Comparison of ENCODE assay signal across 1 cellular context in the genomic region with DNA sequence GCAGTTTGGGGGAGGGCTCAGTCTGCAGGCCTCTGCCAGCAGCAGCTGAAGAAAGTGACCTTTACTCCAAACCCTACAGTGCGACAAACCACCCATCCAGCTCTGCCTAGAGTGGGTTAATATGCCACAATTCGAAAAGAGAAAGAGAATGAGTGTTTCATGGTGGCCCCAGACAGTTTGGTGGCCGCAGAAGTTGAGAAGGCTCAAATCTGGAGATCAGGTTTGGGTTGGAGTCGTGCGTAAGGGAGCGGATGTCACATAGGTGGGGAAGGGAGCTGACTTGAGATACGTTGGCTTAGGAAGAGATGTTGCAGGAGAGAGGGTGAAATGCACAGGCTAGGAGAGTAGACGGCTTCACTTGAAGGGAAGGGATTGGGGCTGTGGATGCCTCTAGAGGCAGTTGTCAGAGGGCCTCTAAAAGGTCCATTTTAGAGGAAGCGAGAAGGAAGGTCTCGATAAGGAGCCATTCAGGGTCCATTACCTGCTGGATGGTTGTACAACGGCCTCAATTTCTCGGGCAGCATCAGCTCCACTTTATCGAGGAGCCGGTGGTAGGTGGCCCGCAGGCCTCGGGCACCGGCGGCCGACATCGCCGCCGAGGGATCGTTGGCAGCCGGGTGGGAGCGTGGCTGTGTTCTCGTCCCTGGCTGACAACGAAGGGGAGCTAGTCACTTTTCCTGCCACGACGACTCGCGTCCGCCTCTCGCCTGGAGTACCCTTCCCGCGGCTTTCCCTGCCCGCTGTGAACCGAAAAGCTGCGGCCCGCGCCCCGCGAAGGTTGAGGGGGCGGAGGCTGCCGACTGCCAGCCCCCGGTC.
A peak's percentile ranks its signal among the peaks of the same experiment; 100 is the strongest.
TF ChIP-seq lines count a peak whose summit lies in the region.

No MANE protein-coding gene starts in this region.

TF ChIP-seq in HCT116, 20 proteins besides CTCF, POLR2A, EP300 and RAD21 (continued from another document):
- TF ChIP-seq EZH2phosphoT487 (IDR thresholded peaks at IDR 0.05; ENCODE audit: borderline replicate concordance) (no peak), SRF (IDR thresholded peaks at IDR 0.05; ENCODE audit: low read depth) (no peak), ELF1 (IDR thresholded peaks at IDR 0.05; ENCODE audit: borderline replicate concordance, low read depth) (no peak), SP1 (IDR thresholded peaks at IDR 0.05; ENCODE audit: low read depth) (no peak), TCF7L2 (IDR thresholded peaks at IDR 0.05; ENCODE audit: borderline replicate concordance, extremely low read depth, insufficient read depth, insufficient read length) (no peak), SIN3A (IDR thresholded peaks at IDR 0.05; ENCODE audit: low read depth) (peak; percentile 81; the same call in 1 of the 2 replicates), JUND (IDR thresholded peaks at IDR 0.05) (no peak), EZH2 (IDR thresholded peaks at IDR 0.05) (no peak), CBX3 (IDR thresholded peaks at IDR 0.05; ENCODE audit: low read depth) (no peak), ZFX (IDR thresholded peaks at IDR 0.05) (0 out of 2 replicates have a peak, but pooled peaks have one; percentile 7), CEBPB (IDR thresholded peaks at IDR 0.05; ENCODE audit: low read depth) (no peak), YY1 (IDR thresholded peaks at IDR 0.05; ENCODE audit: extremely low read depth, insufficient replicate concordance, low read depth, low read length) (no peak), POLR2AphosphoS5 (IDR thresholded peaks at IDR 0.05; ENCODE audit: low read depth, low read length) (peak; percentile 71; the same call in 1 of the 2 replicates)
- TF ChIP-seq, protein P1, sequence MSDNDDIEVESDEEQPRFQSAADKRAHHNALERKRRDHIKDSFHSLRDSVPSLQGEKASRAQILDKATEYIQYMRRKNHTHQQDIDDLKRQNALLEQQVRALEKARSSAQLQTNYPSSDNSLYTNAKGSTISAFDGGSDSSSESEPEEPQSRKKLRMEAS (IDR thresholded peaks at IDR 0.05): no peak; the same call in 1 of the 2 replicates
- TF ChIP-seq, protein P2, sequence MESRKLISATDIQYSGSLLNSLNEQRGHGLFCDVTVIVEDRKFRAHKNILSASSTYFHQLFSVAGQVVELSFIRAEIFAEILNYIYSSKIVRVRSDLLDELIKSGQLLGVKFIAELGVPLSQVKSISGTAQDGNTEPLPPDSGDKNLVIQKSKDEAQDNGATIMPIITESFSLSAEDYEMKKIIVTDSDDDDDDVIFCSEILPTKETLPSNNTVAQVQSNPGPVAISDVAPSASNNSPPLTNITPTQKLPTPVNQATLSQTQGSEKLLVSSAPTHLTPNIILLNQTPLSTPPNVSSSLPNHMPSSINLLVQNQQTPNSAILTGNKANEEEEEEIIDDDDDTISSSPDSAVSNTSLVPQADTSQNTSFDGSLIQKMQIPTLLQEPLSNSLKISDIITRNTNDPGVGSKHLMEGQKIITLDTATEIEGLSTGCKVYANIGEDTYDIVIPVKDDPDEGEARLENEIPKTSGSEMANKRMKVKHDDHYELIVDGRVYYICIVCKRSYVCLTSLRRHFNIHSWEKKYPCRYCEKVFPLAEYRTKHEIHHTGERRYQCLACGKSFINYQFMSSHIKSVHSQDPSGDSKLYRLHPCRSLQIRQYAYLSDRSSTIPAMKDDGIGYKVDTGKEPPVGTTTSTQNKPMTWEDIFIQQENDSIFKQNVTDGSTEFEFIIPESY (IDR thresholded peaks at IDR 0.05; ENCODE audit: extremely low read depth, insufficient replicate concordance, low read length): no peak
